In the genomic region with DNA sequence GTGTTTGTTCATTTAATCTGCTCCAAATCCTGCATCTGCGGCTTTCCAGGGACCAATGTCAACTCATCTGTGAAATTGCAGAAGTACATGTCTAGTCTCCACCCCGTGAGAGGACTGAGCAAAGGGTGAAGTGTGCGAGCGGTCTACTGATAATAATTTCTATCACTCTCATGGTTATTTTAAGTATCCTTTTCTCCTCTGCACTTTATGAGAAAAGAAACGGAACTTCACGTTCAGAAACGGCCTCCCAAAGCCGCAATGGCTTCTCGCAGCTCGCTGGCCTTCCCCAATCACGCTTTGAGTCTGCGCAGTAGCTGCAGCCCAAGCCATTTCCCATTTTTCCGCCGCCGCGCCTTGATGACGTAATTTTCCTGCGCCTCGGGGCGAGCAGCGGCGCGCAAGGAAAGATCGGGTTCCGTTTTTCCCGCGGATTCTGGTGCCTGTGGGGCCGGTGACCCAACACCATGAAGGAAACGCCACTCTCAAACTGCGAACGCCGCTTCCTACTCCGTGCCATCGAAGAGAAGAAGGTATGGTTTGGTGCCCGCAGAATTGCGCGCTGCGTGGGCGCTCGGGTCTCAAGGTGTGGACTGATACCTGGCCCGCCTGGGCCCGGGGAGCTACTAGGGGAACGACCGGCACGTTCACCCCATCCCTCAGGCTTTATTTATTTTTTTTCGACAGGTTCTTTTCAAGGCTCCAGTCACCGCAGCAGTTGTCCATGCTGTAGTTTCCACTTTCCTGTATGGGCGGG, we compare ENCODE assay signal across 8 cellular contexts. TPM values are rescaled to one million over a fixed set of nuclear protein-coding genes. Genes with fewer than 3 reads are reported as not detected.
DNase-seq lines count a peak whose midpoint lies in the region; ATAC-seq and TF ChIP-seq lines count a peak whose summit lies in the region.

A gene with protein sequence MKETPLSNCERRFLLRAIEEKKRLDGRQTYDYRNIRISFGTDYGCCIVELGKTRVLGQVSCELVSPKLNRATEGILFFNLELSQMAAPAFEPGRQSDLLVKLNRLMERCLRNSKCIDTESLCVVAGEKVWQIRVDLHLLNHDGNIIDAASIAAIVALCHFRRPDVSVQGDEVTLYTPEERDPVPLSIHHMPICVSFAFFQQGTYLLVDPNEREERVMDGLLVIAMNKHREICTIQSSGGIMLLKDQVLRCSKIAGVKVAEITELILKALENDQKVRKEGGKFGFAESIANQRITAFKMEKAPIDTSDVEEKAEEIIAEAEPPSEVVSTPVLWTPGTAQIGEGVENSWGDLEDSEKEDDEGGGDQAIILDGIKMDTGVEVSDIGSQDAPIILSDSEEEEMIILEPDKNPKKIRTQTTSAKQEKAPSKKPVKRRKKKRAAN (plus strand): TSS at position 363 of the 754 bp plus-strand sequence. CDS start 102 bp downstream, at position 465.

- no peaks in the 10 kb centered on the region for H3K9me3 Mint-ChIP-seq in activated naive CD8-positive, alpha-beta T cell treated with anti-CD3 and anti-CD28 coated beads, Interleukin-2, amount 50 U/mL, for 24 hours

- 0% methylated on average over 48 of the region's 48 CpGs for WGBS in tibial nerve, 2 donors

- peaks cover 50% of the 10 kb centered on the region for H3K4me1 Mint-ChIP-seq in activated naive CD8-positive, alpha-beta T cell treated with anti-CD3 and anti-CD28 coated beads, Interleukin-2, amount 50 U/mL, for 24 hours

- DNase-seq in GM12864 (ENCODE audit: low read depth) (peak; percentile 87), NCI-H1417 treated with DMSO at 0.1 percent for 48 hours (lab: John Stamatoyannopoulos, UW) (peak; percentile 63), SW480 (ENCODE audit: low spot score) (peak; percentile 81), Right ventricle myocardium superior (peak; percentile 95), tibial nerve (ENCODE audit: low spot score in 2 of 2) (peak; percentile 87 to 95)
- DNase-seq in activated naive CD8-positive, alpha-beta T cell treated with anti-CD3 and anti-CD28 coated beads, Interleukin-2, amount 50 U/mL, for 24 hours, result peak; percentile 97

- peak within 1 kb of the TSS; percentile 67 for H3K9ac ChIP-seq in parathyroid adenoma

- intact Hi-C loops in Right ventricle myocardium superior (cut with DNase I), result no loop called here

- H3K4me1 ChIP-seq in parathyroid adenoma (peaks cover 2% of the 10 kb centered on the region), tibial nerve (peaks cover 0 to 52% (median 10%) of the 10 kb centered on the region in 4 donors)

- H2AFZ ChIP-seq in parathyroid adenoma, result peak within 1 kb of the TSS; percentile 100

- H3K27ac Mint-ChIP-seq in activated naive CD8-positive, alpha-beta T cell treated with anti-CD3 and anti-CD28 coated beads, Interleukin-2, amount 50 U/mL, for 24 hours, result peak within 1 kb of the TSS; percentile 97

- peak; percentile 80 to 98 for TF ChIP-seq EP300 in tibial nerve (IDR thresholded peaks at IDR 0.05)

- TF ChIP-seq CTCF in GM12864 (IDR thresholded peaks at IDR 0.05; ENCODE audit: low read depth, low read length, missing control alignments), result no peak
- TF ChIP-seq CTCF in parathyroid adenoma (IDR thresholded peaks at IDR 0.05), result no peak
- peak in 1 of 5 experiments; percentile 44 for TF ChIP-seq CTCF in tibial nerve (IDR thresholded peaks at IDR 0.05)

- H3K36me3 ChIP-seq in parathyroid adenoma (ENCODE audit: control insufficient read depth, insufficient read depth, low read length) (no peaks in the 10 kb centered on the region), tibial nerve (peaks cover 0 to 37% (median 4%) of the 10 kb centered on the region in 3 donors)

- peaks cover 32% of the 10 kb centered on the region for H3K36me3 Mint-ChIP-seq in activated naive CD8-positive, alpha-beta T cell treated with anti-CD3 and anti-CD28 coated beads, Interleukin-2, amount 50 U/mL, for 24 hours (ENCODE audit: low read depth)

- ATAC-seq in HG02759 (IDR thresholded peaks at IDR 0.05; ENCODE audit: unreplicated experiment), result peak; percentile 85
- peak; percentile 74 for ATAC-seq in activated naive CD8-positive, alpha-beta T cell treated with anti-CD3 and anti-CD28 coated beads, Interleukin-2, amount 50 U/mL, for 24 hours
- peak; percentile 99 for ATAC-seq in Right ventricle myocardium superior (ENCODE audit: poor library complexity)

- peak; percentile 75 to 79 for TF ChIP-seq POLR2A in tibial nerve (IDR thresholded peaks at IDR 0.05)

- peak within 1 kb of the TSS; percentile 90 for H3K27ac ChIP-seq in parathyroid adenoma
- peak within 1 kb of the TSS; percentile 85 to 98 (median 92) for H3K27ac ChIP-seq in tibial nerve

- H3K27me3 Mint-ChIP-seq in activated naive CD8-positive, alpha-beta T cell treated with anti-CD3 and anti-CD28 coated beads, Interleukin-2, amount 50 U/mL, for 24 hours, result peaks cover 3% of the 10 kb centered on the region

- peak within 1 kb of the TSS; percentile 96 for H3K4me2 ChIP-seq in parathyroid adenoma (ENCODE audit: low read length)

- H3K27me3 ChIP-seq in parathyroid adenoma (ENCODE audit: control insufficient read depth, insufficient read depth, low read length) (no peaks in the 10 kb centered on the region), tibial nerve (no peaks in the 10 kb centered on the region)

- peak within 1 kb of the TSS; percentile 90 for H3K4me3 Mint-ChIP-seq in activated naive CD8-positive, alpha-beta T cell treated with anti-CD3 and anti-CD28 coated beads, Interleukin-2, amount 50 U/mL, for 24 hours

- peak within 1 kb of the TSS; percentile 77 for H3K4me3 ChIP-seq in GM12864 (ENCODE audit: low read depth, low read length)
- H3K4me3 ChIP-seq in parathyroid adenoma (ENCODE audit: low read depth, low read length), result peak within 1 kb of the TSS; percentile 78
- peak within 1 kb of the TSS; percentile 66 to 86 (median 81) for H3K4me3 ChIP-seq in tibial nerve

- no peaks in the 10 kb centered on the region for H3K79me2 ChIP-seq in parathyroid adenoma

- no peaks in the 10 kb centered on the region for H3K9me3 ChIP-seq in parathyroid adenoma (ENCODE audit: control insufficient read depth, low read length)
- H3K9me3 ChIP-seq in tibial nerve, result no peaks in the 10 kb centered on the region

RNA-seq across cellular contexts. Expression of the gene that starts here (rescaled TPM):
- 9.8 TPM for total RNA-seq in Right ventricle myocardium superior
- 10 to 100 TPM; 20.1 to 32.7 (median 26.6) TPM for total RNA-seq in tibial nerve

Comparison
In these comparisons a context has a peak if more than half of its experiments do, and no peak if none do; other contexts are left out.
1. Peak in every context shown above with its lines: DNase-seq, ATAC-seq, H3K4me3 ChIP-seq and H3K27ac ChIP-seq.